Comparison of ENCODE assay signal across 28 cellular contexts in genomic region chr11:114301088-114301487, GRCh38. TPM values are rescaled to one million over a fixed set of nuclear protein-coding genes. Genes with fewer than 3 reads are reported as not detected.
DNase-seq lines count a peak whose midpoint lies in the region; ATAC-seq, FAIRE-seq and TF ChIP-seq lines count a peak whose summit lies in the region.
"Had no signal": no experiment of that assay in that cellular context is flagged by ENCODE, and none has a peak within 500 bp of the region (broad histone marks: within the 10 kb centered on the region; RNA-seq: fewer than 3 reads in every experiment).

No MANE protein-coding gene starts in this region.

- intact Hi-C loops in Calu3 (cut with micrococcal nuclease; ENCODE audit: unreplicated experiment), result no loop called here
- intact Hi-C loops in K562 (cut with micrococcal nuclease), result no loop called here
- intact Hi-C loops in spleen (cut with DNase I; ENCODE audit: low total_unique reads), result no loop called here
- intact Hi-C loops in left lung (cut with DNase I), result no loop called here
- intact Hi-C loops in PC-9 (cut with micrococcal nuclease; ENCODE audit: unreplicated experiment), result no loop called here

- no TSS peak for BruUV-seq in Calu3 (replicated peaks; lab: Mats Ljungman, UMichigan)
- no TSS peak for BruUV-seq in K562 (replicated peaks; lab: Mats Ljungman, UMichigan)
- BruUV-seq in PC-9 (replicated peaks; lab: Mats Ljungman, UMichigan), result no TSS peak

- H3F3A ChIP-seq in PC-9 (ENCODE audit: insufficient read depth, low read depth), result no peaks in the 10 kb centered on the region

- no peak for TF ChIP-seq CTCF in Calu3 (IDR thresholded peaks at IDR 0.05; ENCODE audit: unreplicated experiment)
- no peak for TF ChIP-seq CTCF in K562 (IDR thresholded peaks at IDR 0.05 in 2 of 3, conservative IDR thresholded peaks at IDR 0.05 in 1 of 3; ENCODE audit: insufficient read depth in 2 of 3, low read depth in 1 of 3, low read length in 3 of 3)
- no peak for TF ChIP-seq CTCF in kidney epithelial cell (IDR thresholded peaks at IDR 0.05; ENCODE audit: insufficient read depth, low read length, poor library complexity, severe bottlenecking)
- TF ChIP-seq CTCF in spleen (IDR thresholded peaks at IDR 0.05 in 8 of 11, conservative IDR thresholded peaks at IDR 0.05 in 3 of 11), result no peak
- TF ChIP-seq CTCF in left lung (IDR thresholded peaks at IDR 0.05), result no peak
- TF ChIP-seq CTCF in PC-9 (conservative IDR thresholded peaks at IDR 0.05), result no peak

- H3K4me3 ChIP-seq in K562, result no peak overlapping the region
- H3K4me3 ChIP-seq in kidney epithelial cell (ENCODE audit: low read depth, low read length), result peak overlapping the region; percentile 5
- H3K4me3 ChIP-seq in spleen, result peak overlapping the region in 6 of 8 donors; percentile 6 to 67 (median 36)
- H3K4me3 ChIP-seq in left lung, result peak overlapping the region in 1 of 2 donors; percentile 32
- no peak overlapping the region for H3K4me3 ChIP-seq in PC-9
- H3K4me3 ChIP-seq: dorsolateral prefrontal cortex, ovary, testis had no signal

- WGBS in K562 (ENCODE audit: insufficient coverage, low coverage, missing lambda C conversion rate), result 46% methylated on average over 4 of the region's 4 CpGs
- WGBS in spleen, 5 donors, result 82 to 90% (median 89%) methylated on average over 4 of the region's 4 CpGs

- CTCF ChIA-PET in Calu3 (lab: Charles Lee) (no interaction called here), K562 (lab: Yijun Ruan, JAX; ENCODE audit: low intra/inter-chr PET ratio) (no interaction called here), PC-9 (lab: Charles Lee) (no interaction called here)

- TF ChIP-seq POLR2A in K562 (conservative IDR thresholded peaks at IDR 0.05) (no peak), spleen (IDR thresholded peaks at IDR 0.05) (no peak)

- DNase-seq in Calu3, result no peak
- no peak for DNase-seq in K562 (ENCODE audit: extremely low read depth in 1 of 4, low spot score in 3 of 4)
- no peak for DNase-seq in kidney epithelial cell (ENCODE audit: low read depth)
- DNase-seq in spleen, result no peak
- no peak for DNase-seq in NK-92 treated with Interleukin-12 subunit alpha and Interleukin-12 subunit beta, amount 100 ng/mL, for 24 hours (lab: John Stamatoyannopoulos, UW)
- no peak for DNase-seq in left lung
- no peak for DNase-seq in PC-9
- no peak for DNase-seq in activated CD4-positive, alpha-beta T cell treated with anti-CD3 and anti-CD28 coated beads for 4 hours
- DNase-seq: activated CD4-positive, alpha-beta T cell treated with anti-CD3 and anti-CD28 coated beads, Interleukin-2, amount 50 U/mL, for 4 hours; activated CD8-positive, alpha-beta memory T cell treated with anti-CD3 and anti-CD28 coated beads, Interleukin-2, amount 50 U/mL, for 48 hours; activated naive CD8-positive, alpha-beta T cell treated with anti-CD3 and anti-CD28 coated beads for 36 hours; caudate nucleus; dorsolateral prefrontal cortex; H9; IMR-90; MM.1S; naive thymus-derived CD8-positive, alpha-beta T cell; NCI-H1436 treated with DMSO at 0.1 percent for 48 hours; NCI-H2171; NCI-H526; ovary; sigmoid colon; testis had no signal

- H3K9me1 ChIP-seq in K562 (ENCODE audit: control insufficient read depth, insufficient read depth, low read length), result no peaks in the 10 kb centered on the region

- no peaks in the 10 kb centered on the region for H3K27me3 Mint-ChIP-seq in Calu3 (ENCODE audit: unreplicated experiment)

- H3K4me3 Mint-ChIP-seq in Calu3 (ENCODE audit: low read depth, unreplicated experiment), result peak overlapping the region; percentile 60
- H3K4me3 Mint-ChIP-seq: activated naive CD8-positive, alpha-beta T cell treated with anti-CD3 and anti-CD28 coated beads for 36 hours; H9; naive thymus-derived CD8-positive, alpha-beta T cell; stimulated activated memory B cell treated with anti-CD40 and anti-IgM and Interleukin-4, amounts not matched to agents 10 μg/mL and 1 μg/mL and 100 μg/mL, for 72 hours had no signal

- H3K36me3 ChIP-seq in K562 (ENCODE audit: control insufficient read depth, insufficient read depth, low read length) (no peaks in the 10 kb centered on the region), kidney epithelial cell (ENCODE audit: control insufficient read depth, insufficient read depth, low read length) (peaks cover 6% of the 10 kb centered on the region), spleen (peaks cover 0 to 21% (median 0%) of the 10 kb centered on the region in 6 donors), left lung (peaks cover 0 to 13% of the 10 kb centered on the region in 2 donors), PC-9 (ENCODE audit: low read depth) (no peaks in the 10 kb centered on the region)
- H3K36me3 ChIP-seq: ovary had no signal

- H3K4me2 ChIP-seq in K562 (ENCODE audit: insufficient read depth, low read length), result no peak overlapping the region; the same call in 1 of the 2 replicates
- H3K4me2 ChIP-seq in PC-9, result no peak overlapping the region

- POLR2A ChIA-PET in K562 (lab: Yijun Ruan, JAX) (no interaction called here), PC-9 (lab: Charles Lee; ENCODE audit: unreplicated experiment) (no interaction called here)

- no peak for TF ChIP-seq RAD21 in K562 (CRISPR knock-in tag; conservative IDR thresholded peaks at IDR 0.05 in 1 of 2, IDR thresholded peaks at IDR 0.05 in 1 of 2)

- peaks cover 59% of the 10 kb centered on the region for H3K36me3 Mint-ChIP-seq in Calu3 (ENCODE audit: insufficient read depth, unreplicated experiment)
- H3K36me3 Mint-ChIP-seq: activated naive CD8-positive, alpha-beta T cell treated with anti-CD3 and anti-CD28 coated beads for 36 hours; stimulated activated memory B cell treated with anti-CD40 and anti-IgM and Interleukin-4, amounts not matched to agents 10 μg/mL and 1 μg/mL and 100 μg/mL, for 72 hours had no signal

- TF ChIP-seq EP300 in K562 (IDR thresholded peaks at IDR 0.05; ENCODE audit: low read length), result no peak

- no peaks in the 10 kb centered on the region for H4K20me1 ChIP-seq in K562 (replicated peaks; ENCODE audit: control insufficient read depth, insufficient read depth, low read length)
- H4K20me1 ChIP-seq in PC-9 (ENCODE audit: insufficient read depth), result no peaks in the 10 kb centered on the region; the same call in 1 of the 2 replicates

- peaks cover 0 to 28% of the 10 kb centered on the region in 2 experiments; a peak in 4 of 5 replicates for H3K4me1 ChIP-seq in K562 (replicated peaks in 1 of 2; ENCODE audit: control insufficient read depth in 2 of 2, insufficient read depth in 2 of 2, low read length in 2 of 2)
- peaks cover 0 to 16% (median 2%) of the 10 kb centered on the region in 6 donors for H3K4me1 ChIP-seq in spleen
- peaks cover 0 to 9% of the 10 kb centered on the region in 2 donors for H3K4me1 ChIP-seq in left lung
- H3K4me1 ChIP-seq in PC-9 (replicated peaks; ENCODE audit: insufficient read depth), result no peaks in the 10 kb centered on the region

- in situ Hi-C loops in K562 (cut with MboI), result no loop called here

- no peak for ATAC-seq in K562
- ATAC-seq in left lung, result no peak
- ATAC-seq: gastroesophageal sphincter; naive thymus-derived CD8-positive, alpha-beta T cell; stimulated activated memory B cell treated with anti-CD40 and anti-IgM and Interleukin-4, amounts not matched to agents 10 μg/mL and 1 μg/mL and 100 μg/mL, for 72 hours had no signal

- no peak overlapping the region for H3K27ac ChIP-seq in K562 (ENCODE audit: extremely low read depth, low read depth, low read length)
- H3K27ac ChIP-seq in spleen, result peak overlapping the region in 1 of 8 donors; percentile 88
- H3K27ac ChIP-seq in left lung, result no peak overlapping the region
- H3K27ac ChIP-seq in PC-9, result no peak overlapping the region
- H3K27ac ChIP-seq: dorsolateral prefrontal cortex, gastroesophageal sphincter, ovary, sigmoid colon, testis, VCaP had no signal

- H3K9me2 ChIP-seq in PC-9 (ENCODE audit: insufficient read depth), result no peaks in the 10 kb centered on the region

- H3K9me3 ChIP-seq in K562 (replicated peaks; ENCODE audit: control insufficient read depth, insufficient read depth, low read depth, low read length) (no peaks in the 10 kb centered on the region), spleen (peaks cover 0 to 18% (median 5%) of the 10 kb centered on the region in 8 donors), left lung (peaks cover 0 to 2% of the 10 kb centered on the region in 2 donors), PC-9 (ENCODE audit: insufficient read depth, low read depth) (no peaks in the 10 kb centered on the region; the same call in 1 of the 2 replicates)
- H3K9me3 ChIP-seq: ovary, testis had no signal

- H3K27me3 ChIP-seq in K562 (ENCODE audit: control insufficient read depth in 2 of 2, insufficient read depth in 2 of 2, low read length in 2 of 2) (no peaks in the 10 kb centered on the region), kidney epithelial cell (ENCODE audit: control insufficient read depth, insufficient read depth, low read length) (no peaks in the 10 kb centered on the region), spleen (replicated peaks in 1 of 7) (no peaks in the 10 kb centered on the region), left lung (no peaks in the 10 kb centered on the region), PC-9 (ENCODE audit: insufficient read depth, low read depth) (no peaks in the 10 kb centered on the region)
- H3K27me3 ChIP-seq: dorsolateral prefrontal cortex, gastroesophageal sphincter, ovary, sigmoid colon, testis had no signal

- H3K79me2 ChIP-seq in K562 (ENCODE audit: control insufficient read depth, insufficient read depth, low read length) (peaks cover 2% of the 10 kb centered on the region; the same call in 1 of the 3 replicates), PC-9 (ENCODE audit: low read depth) (no peaks in the 10 kb centered on the region)

- H3K9me3 Mint-ChIP-seq in Calu3 (ENCODE audit: low read depth, unreplicated experiment), result peaks cover 7% of the 10 kb centered on the region

- FAIRE-seq in K562 (lab: Jason Lieb, UNC), result no peak
- FAIRE-seq: keratinocyte had no signal

- H2AFZ ChIP-seq in K562 (ENCODE audit: low read depth, low read length) (peak overlapping the region; percentile 56; the same call in 1 of the 2 replicates), PC-9 (no peak overlapping the region)

- H3K27ac Mint-ChIP-seq in Calu3 (ENCODE audit: unreplicated experiment), result peak overlapping the region; percentile 62
- H3K27ac Mint-ChIP-seq: activated naive CD8-positive, alpha-beta T cell treated with anti-CD3 and anti-CD28 coated beads for 36 hours; H9; naive thymus-derived CD8-positive, alpha-beta T cell; stimulated activated memory B cell treated with anti-CD40 and anti-IgM and Interleukin-4, amounts not matched to agents 10 μg/mL and 1 μg/mL and 100 μg/mL, for 72 hours had no signal

- peaks cover 34% of the 10 kb centered on the region for H3K4me1 Mint-ChIP-seq in Calu3 (ENCODE audit: low read depth, unreplicated experiment)
- H3K4me1 Mint-ChIP-seq: activated naive CD8-positive, alpha-beta T cell treated with anti-CD3 and anti-CD28 coated beads for 36 hours; H9; naive thymus-derived CD8-positive, alpha-beta T cell; stimulated activated memory B cell treated with anti-CD40 and anti-IgM and Interleukin-4, amounts not matched to agents 10 μg/mL and 1 μg/mL and 100 μg/mL, for 72 hours had no signal

- H3K9ac ChIP-seq in K562 (ENCODE audit: insufficient read depth in 1 of 2, low read depth in 2 of 2, low read length in 2 of 2), result no peak overlapping the region

RNA-seq across cellular contexts. Expression of gene NNMT, which starts 4.9 kb away (rescaled TPM):
- total RNA-seq in Calu3 (2022) (52.7 and 116 TPM in 2 replicates), K562 (2014; rRNA removed) (14.3 and 14.6 TPM in 2 replicates), K562 (2014; rRNA removed; fragmentation: Illumina TruSeq; extraction: Trizol) (9.3 and 11.0 TPM in 2 replicates), K562 (2015; rRNA removed; fragmentation: Illumina TruSeq; extraction: Trizol) (8.6 and 9.5 TPM in 2 replicates), K562 (2021) (11.2 and 11.7 TPM in 2 replicates), kidney epithelial cell (470 and 585 TPM in 2 replicates), spleen (100 to 1,000 TPM; 131 to 324 (median 200) TPM), left lung (100 to 1,000 TPM; 165 to 244 TPM), PC-9 (2021) (not detected in 2 replicates)
- 3.2 and 5.0 TPM in 2 replicates for total RNA-seq in K562 (2011; cell fraction: chromatin; rRNA removed; ENCODE audit: low replicate concordance)
- 3.2 and 4.3 TPM in 2 replicates for total RNA-seq in K562 (2011; cell fraction: nucleolus; rRNA removed)
- 4.2 and 6.6 TPM in 2 replicates for total RNA-seq in K562 (2011; cell fraction: nucleoplasm; rRNA removed)
- polyA plus RNA-seq in K562 (2011; rRNA removed) (9.8 and 15.0 TPM in 2 replicates), K562 (2014; fragmentation: Illumina TruSeq; extraction: Trizol) (6.1 and 9.1 TPM in 2 replicates), K562 (2014; fragmentation: Nextera tagmentation; extraction: Ambion mirVana) (10 to 100 TPM; 10.0 to 13.4 TPM), K562 (2014; rRNA removed) (9.0 and 11.5 TPM in 2 replicates), spleen (100 to 1,000 TPM; 222 to 265 (median 236) TPM)
- 10.1 and 17.6 TPM in 2 replicates for polyA plus RNA-seq in K562 (2011; cell fraction: cytosol; rRNA removed)
- 3.7 and 4.5 TPM in 2 replicates for polyA plus RNA-seq in K562 (2011; cell fraction: nucleus; rRNA removed)
- polyA plus RNA-seq in K562 (2012), result 15.0 and 55.5 TPM in 2 replicates
- 6.1 and 8.8 TPM in 2 replicates for polyA minus RNA-seq in K562 (2011; rRNA and poly(A)+ RNA removed)
- polyA minus RNA-seq in K562 (2011; cell fraction: cytosol; rRNA and poly(A)+ RNA removed), result 9.4 and 10.8 TPM in 2 replicates
- 3.8 and 6.2 TPM in 2 replicates for polyA minus RNA-seq in K562 (2011; cell fraction: nucleus; rRNA and poly(A)+ RNA removed)
- total RNA-seq: activated naive CD8-positive, alpha-beta T cell treated with anti-CD3 and anti-CD28 coated beads for 36 hours; H9; naive thymus-derived CD8-positive, alpha-beta T cell; T-helper 2 cell treated with Interferon-gamma antibody and Interleukin-4, amounts not matched to agents 100 ng/mL and 5 ng/mL, for 36 hours had no signal
- polyA plus RNA-seq: naive thymus-derived CD8-positive, alpha-beta T cell had no signal

Comparison
In these comparisons a context has a peak if more than half of its experiments do, and no peak if none do; other contexts are left out.
1. H3K4me3 ChIP-seq: peak in kidney epithelial cell (single experiment) and spleen (6 of 8); none in K562 (single experiment) and PC-9 (single experiment).